9 cellular contexts compared by ENCODE assay signal in genomic region chr1:221711642-221712041, GRCh38. TPM values are rescaled to one million over a fixed set of nuclear protein-coding genes. Genes with fewer than 3 reads are reported as not detected.
DNase-seq lines count a peak whose midpoint lies in the region; ATAC-seq and TF ChIP-seq lines count a peak whose summit lies in the region.
"Had no signal": no experiment of that assay in that cellular context is flagged by ENCODE, and none has a peak within 500 bp of the region (broad histone marks: within the 10 kb centered on the region; RNA-seq: fewer than 3 reads in every experiment).

No MANE protein-coding gene starts in this region.

- no peak overlapping the region for H2AFZ ChIP-seq in Loucy (ENCODE audit: low read length)

- TF ChIP-seq CTCF in Loucy (conservative IDR thresholded peaks at IDR 0.05; ENCODE audit: low read length) = no peak

- H3K27ac ChIP-seq in BLaER1 (peak overlapping the region; percentile 44; the same call in 1 of the 2 replicates), caudate nucleus (ENCODE audit: low read depth, low read length) (peak overlapping the region; percentile 77)

- H3K79me2 ChIP-seq in Loucy (ENCODE audit: insufficient read depth, low read length) = peaks cover 83% of the 10 kb centered on the region

- H3K36me3 ChIP-seq in BLaER1 = peaks cover 5% of the 10 kb centered on the region; the same call in 1 of the 2 replicates
- H3K36me3 ChIP-seq in Loucy (ENCODE audit: insufficient read depth, low read length) = peaks cover 29% of the 10 kb centered on the region; the same call in 1 of the 2 replicates

- no peaks in the 10 kb centered on the region for H3K27me3 Mint-ChIP-seq in natural killer cell treated with Interleukin-12 subunit alpha and Interleukin-12 subunit beta and Interleukin-15 and Interleukin-18, amount 100 ng/mL, for 72 hours

- H3K9ac ChIP-seq in BLaER1 (no peak overlapping the region), Loucy (ENCODE audit: low read depth, low read length, poor library complexity, severe bottlenecking) (peak overlapping the region; percentile 74)

- peak overlapping the region; percentile 76 for H3K4me3 Mint-ChIP-seq in natural killer cell treated with Interleukin-12 subunit alpha and Interleukin-12 subunit beta and Interleukin-15 and Interleukin-18, amount 100 ng/mL, for 72 hours

- H3K9me3 ChIP-seq in BLaER1 (peaks cover 8% of the 10 kb centered on the region), Loucy (ENCODE audit: insufficient read depth, low read depth, low read length) (no peaks in the 10 kb centered on the region)

- H3K4me1 ChIP-seq in BLaER1 (peaks cover 68% of the 10 kb centered on the region), Loucy (ENCODE audit: insufficient read depth, low read length, poor library complexity, severe bottlenecking) (peaks cover 94% of the 10 kb centered on the region)

- H3K4me2 ChIP-seq in BLaER1 (peak overlapping the region; percentile 77), Loucy (ENCODE audit: low read depth, low read length, poor library complexity, severe bottlenecking) (peak overlapping the region; percentile 73)

- peaks cover 83 to 93% of the 10 kb centered on the region in 2 donors for H3K4me1 Mint-ChIP-seq in natural killer cell treated with Interleukin-12 subunit alpha and Interleukin-12 subunit beta and Interleukin-15 and Interleukin-18, amount 100 ng/mL, for 72 hours (ENCODE audit: low read depth in 2 of 2)

- H3K9me3 Mint-ChIP-seq in natural killer cell treated with Interleukin-12 subunit alpha and Interleukin-12 subunit beta and Interleukin-15 and Interleukin-18, amount 100 ng/mL, for 72 hours = no peaks in the 10 kb centered on the region

- H3K36me3 Mint-ChIP-seq in natural killer cell treated with Interleukin-12 subunit alpha and Interleukin-12 subunit beta and Interleukin-15 and Interleukin-18, amount 100 ng/mL, for 72 hours = peaks cover 24% of the 10 kb centered on the region

- H4K20me1 ChIP-seq in BLaER1 (no peaks in the 10 kb centered on the region), Loucy (ENCODE audit: insufficient read depth, low read length, poor library complexity, severe bottlenecking) (peaks cover 8% of the 10 kb centered on the region)

- no peak overlapping the region for H3K4me3 ChIP-seq in BLaER1
- peak overlapping the region; percentile 68 for H3K4me3 ChIP-seq in Loucy (ENCODE audit: low read length, poor library complexity, severe bottlenecking)

- peaks cover 24% of the 10 kb centered on the region for H3F3A ChIP-seq in Loucy (ENCODE audit: low read depth)

- peak overlapping the region; percentile 96 to 98 for H3K27ac Mint-ChIP-seq in natural killer cell treated with Interleukin-12 subunit alpha and Interleukin-12 subunit beta and Interleukin-15 and Interleukin-18, amount 100 ng/mL, for 72 hours

- DNase-seq in caudate nucleus (lab: John Stamatoyannopoulos, UW) = no peak
- no peak for DNase-seq in natural killer cell treated with Interleukin-12 subunit alpha and Interleukin-12 subunit beta and Interleukin-15 and Interleukin-18, amount 100 ng/mL, for 72 hours (ENCODE audit: low spot score)
- DNase-seq in cortex of kidney (lab: John Stamatoyannopoulos, UW) = no peak
- no peak for DNase-seq in hypothalamus (lab: John Stamatoyannopoulos, UW)
- no peak for DNase-seq in COLO829 (ENCODE audit: low spot score)
- no peak for DNase-seq in NAMALWA (ENCODE audit: low spot score)
- DNase-seq: dermis blood vessel endothelial cell had no signal

- H3K27me3 ChIP-seq in BLaER1 = no peaks in the 10 kb centered on the region
- H3K27me3 ChIP-seq in Loucy (ENCODE audit: insufficient read depth, low read length, poor library complexity, severe bottlenecking) = no peaks in the 10 kb centered on the region

- ATAC-seq in natural killer cell treated with Interleukin-12 subunit alpha and Interleukin-12 subunit beta and Interleukin-15 and Interleukin-18, amount 100 ng/mL, for 72 hours = no peak

- no peaks in the 10 kb centered on the region for H3K9me2 ChIP-seq in Loucy (replicated peaks; ENCODE audit: low read depth, low read length)

RNA-seq across cellular contexts. Expression of gene DUSP10, which starts 30.2 kb away (rescaled TPM):
- 10 to 100 TPM; 43.3 to 85.2 TPM for total RNA-seq in natural killer cell treated with Interleukin-12 subunit alpha and Interleukin-12 subunit beta and Interleukin-15 and Interleukin-18, amount 100 ng/mL, for 72 hours
